Comparison of ENCODE assay signal across 9 cellular contexts in the genomic region with DNA sequence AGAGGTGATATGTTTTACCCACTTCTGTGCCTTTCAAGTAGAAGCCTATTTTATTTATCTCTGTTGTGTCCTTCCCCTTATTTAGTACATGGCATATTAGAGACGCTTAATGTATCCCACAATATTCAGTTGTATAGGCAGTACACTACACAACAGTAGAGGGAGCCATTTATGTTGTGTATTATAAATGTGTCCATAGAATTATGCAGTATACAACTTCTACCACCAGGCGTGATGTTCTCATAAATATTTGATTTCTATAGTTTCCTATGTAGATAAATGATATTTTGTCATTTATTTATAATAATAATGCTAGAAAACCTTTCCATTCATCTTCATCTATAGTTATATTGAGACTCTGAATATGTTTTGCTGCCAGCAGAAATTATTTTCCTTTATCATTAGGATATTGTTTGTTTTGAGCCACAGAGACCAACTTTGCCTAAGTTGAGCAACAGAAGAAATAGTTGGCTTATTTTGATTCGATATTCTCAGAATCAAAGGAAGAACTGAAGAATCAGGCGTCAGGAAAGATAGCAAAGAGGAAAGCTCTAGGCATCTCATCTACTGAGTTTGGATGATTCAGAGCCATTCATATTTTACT.
DNase-seq lines count a peak whose midpoint lies in the region; ATAC-seq and TF ChIP-seq lines count a peak whose summit lies in the region.
"Had no signal": no experiment of that assay in that cellular context is flagged by ENCODE, and none has a peak within 500 bp of the region (broad histone marks: within the 10 kb centered on the region; RNA-seq: fewer than 3 reads in every experiment).

No MANE protein-coding gene starts in this region.

- no peaks in the 10 kb centered on the region for H3K27me3 Mint-ChIP-seq in CD14-positive monocyte (ENCODE audit: low read depth in 3 of 3)

- no peak for TF ChIP-seq CTCF in CD14-positive monocyte (IDR thresholded peaks at IDR 0.05)

- H3K36me3 Mint-ChIP-seq in CD14-positive monocyte, result no peaks in the 10 kb centered on the region

- H3K4me1 Mint-ChIP-seq in CD14-positive monocyte, result no peaks in the 10 kb centered on the region

- H3K4me3 Mint-ChIP-seq in CD14-positive monocyte, result no peak overlapping the region

- H3K27ac Mint-ChIP-seq in CD14-positive monocyte, result no peak overlapping the region

- no peak for ATAC-seq in GM21367 (IDR thresholded peaks at IDR 0.05; ENCODE audit: unreplicated experiment)

- DNase-seq in SKM-1 treated with dmso at 0.1 percent for 144 hours (lab: John Stamatoyannopoulos, UW; ENCODE audit: unreplicated experiment) (peak; percentile 6), SKM-1 (lab: John Stamatoyannopoulos, UW; ENCODE audit: unreplicated experiment) (no peak), HPDE6-E6E7 (ENCODE audit: extremely low spot score) (peak; percentile 10), amniotic epithelial cell (ENCODE audit: low read depth) (peak; percentile 18), smooth muscle cell of the brain vasculature (ENCODE audit: low read depth, low spot score) (peak; percentile 1), NK-92 (lab: John Stamatoyannopoulos, UW; ENCODE audit: unreplicated experiment) (no peak), CD14-positive monocyte (ENCODE audit: low spot score) (no peak)
- DNase-seq: NCI-H1105 had no signal

- peaks cover 0 to 2% (median under 1%) of the 10 kb centered on the region in 7 donors for H3K9me3 Mint-ChIP-seq in CD14-positive monocyte

- intact Hi-C loops in CD14-positive monocyte (cut with micrococcal nuclease), result no loop called here

Comparison
In these comparisons a context has a peak if more than half of its experiments do, and no peak if none do; other contexts are left out.
1. DNase-seq: peak in SKM-1 treated with dmso at 0.1 percent for 144 hours (single experiment), HPDE6-E6E7 (single experiment), amniotic epithelial cell (single experiment) and smooth muscle cell of the brain vasculature (single experiment); none in SKM-1 (single experiment), NK-92 (single experiment) and CD14-positive monocyte (single experiment).